9 cellular contexts compared by ENCODE assay signal in the genomic region with DNA sequence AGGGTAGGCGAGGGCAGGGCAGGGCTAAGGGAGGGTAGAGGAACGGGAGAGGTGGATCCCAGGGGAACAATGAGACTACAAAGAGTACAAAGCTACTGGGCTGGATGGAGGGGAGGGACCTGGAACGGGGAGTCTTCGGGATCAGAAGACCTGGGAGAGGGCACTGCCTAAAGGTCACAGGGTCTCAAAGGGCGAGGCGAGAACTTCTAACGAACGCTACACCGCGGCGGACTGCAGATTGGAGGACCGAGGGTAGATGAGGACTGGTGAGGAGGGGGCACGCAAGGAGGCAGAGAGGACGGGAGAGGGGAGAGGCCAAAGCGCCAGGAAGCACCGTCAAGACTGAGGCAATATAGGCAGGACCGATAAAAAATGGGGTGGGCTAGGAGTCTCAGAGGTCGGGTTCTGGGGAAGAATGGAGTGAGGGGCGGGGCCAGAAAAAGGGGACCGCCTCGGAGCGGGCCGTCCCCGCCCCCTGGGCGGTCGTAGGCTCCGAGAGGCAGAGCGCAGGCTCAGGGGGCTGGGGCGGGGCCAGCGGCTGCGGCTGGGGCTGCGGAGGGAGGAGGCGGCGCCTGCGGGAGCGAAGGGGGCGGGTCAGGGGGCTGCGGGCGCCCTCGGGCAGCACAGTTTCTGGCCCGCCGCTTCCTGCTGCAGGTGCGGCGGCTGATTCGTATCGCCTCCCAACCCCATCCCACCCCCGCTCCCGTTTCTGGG. TPM values are rescaled to one million over a fixed set of nuclear protein-coding genes. Genes with fewer than 3 reads are reported as not detected.
DNase-seq lines count a peak whose midpoint lies in the region; ATAC-seq lines count a peak whose summit lies in the region.
"Had no signal": no experiment of that assay in that cellular context is flagged by ENCODE, and none has a peak within 500 bp of the region (broad histone marks: within the 10 kb centered on the region; RNA-seq: fewer than 3 reads in every experiment).

No MANE protein-coding gene starts in this region.

- H3K9me3 ChIP-seq in effector memory CD4-positive, alpha-beta T cell (ENCODE audit: control insufficient read depth, low read length): no peaks in the 10 kb centered on the region

- H3K27ac ChIP-seq in effector memory CD4-positive, alpha-beta T cell (ENCODE audit: insufficient read depth, low read length, poor library complexity, severe bottlenecking): peak overlapping the region; percentile 6

- peaks cover 55% of the 10 kb centered on the region for H3K4me1 ChIP-seq in effector memory CD4-positive, alpha-beta T cell (ENCODE audit: control insufficient read depth, insufficient read depth, low read length, poor library complexity, severe bottlenecking)

- DNase-seq in DMS153 (lab: John Stamatoyannopoulos, UW) (peak; percentile 84), NCI-H226 (peak; percentile 18), mucosa of gallbladder (ENCODE audit: low spot score) (peak; percentile 78), AML-193 (lab: John Stamatoyannopoulos, UW) (no peak)
- DNase-seq in activated CD4-positive, alpha-beta T cell treated with anti-CD3 and anti-CD28 coated beads, Interleukin-2, amount 50 U/mL, for 48 hours: peak; percentile 85 to 87
- peak; percentile 64 to 70 (median 64) for DNase-seq in effector memory CD4-positive, alpha-beta T cell
- DNase-seq in stimulated activated CD8-positive, alpha-beta memory T cell treated with anti-CD3 and anti-CD28 coated beads, Interleukin-15, amount 100 ng/mL, for 48 hours (ENCODE audit: low read depth in 2 of 2): peak; percentile 81 to 88

- H3K36me3 ChIP-seq in effector memory CD4-positive, alpha-beta T cell (ENCODE audit: control insufficient read depth, insufficient read depth, low read length): no peaks in the 10 kb centered on the region

- peak overlapping the region; percentile 34 for H3K4me3 ChIP-seq in effector memory CD4-positive, alpha-beta T cell (ENCODE audit: insufficient read depth, low read depth, low read length, poor library complexity, severe bottlenecking)

- peaks cover 52% of the 10 kb centered on the region for H3K27me3 ChIP-seq in effector memory CD4-positive, alpha-beta T cell (replicated peaks; ENCODE audit: control insufficient read depth, insufficient read depth, low read length, poor library complexity, severe bottlenecking)

- ATAC-seq in HG02798 (IDR thresholded peaks at IDR 0.05; ENCODE audit: poor library complexity, unreplicated experiment): peak; percentile 33

RNA-seq across cellular contexts. Expression of gene KCNC3, which starts 1.3 kb away (rescaled TPM):
- 8.6 TPM for total RNA-seq in mucosa of gallbladder
- total RNA-seq: LHCN-M2 had no signal

RNA-seq across cellular contexts. Expression of gene NAPSA, which starts 34.9 kb away (rescaled TPM):
- total RNA-seq in mucosa of gallbladder: 8.1 TPM

RNA-seq across cellular contexts. Expression of gene NR1H2, which starts 45.7 kb away (rescaled TPM):
- 92.3 TPM for total RNA-seq in mucosa of gallbladder

RNA-seq across cellular contexts. Expression of gene POLD1, which starts 53.6 kb away (rescaled TPM):
- total RNA-seq in mucosa of gallbladder: 16.2 TPM

Comparison
In these comparisons a context has a peak if more than half of its experiments do, and no peak if none do; other contexts are left out.
1. DNase-seq: peak in DMS153 (single experiment), NCI-H226 (single experiment), activated CD4-positive, alpha-beta T cell treated with anti-CD3 and anti-CD28 coated beads, Interleukin-2, amount 50 U/mL, for 48 hours (2 of 2), effector memory CD4-positive, alpha-beta T cell (3 of 3), mucosa of gallbladder (single experiment) and stimulated activated CD8-positive, alpha-beta memory T cell treated with anti-CD3 and anti-CD28 coated beads, Interleukin-15, amount 100 ng/mL, for 48 hours (2 of 2); none in AML-193 (0 of 2).